ENCODE assay signal across 1 cellular context in genomic region chr10:132320776-132321469, GRCh38.
TF ChIP-seq lines count a peak whose summit lies in the region.

No MANE protein-coding gene starts in this region.

TF ChIP-seq in HepG2, 621 proteins besides CTCF, POLR2A, EP300 and RAD21:
- TF ChIP-seq KIAA2018 (CRISPR knock-in tag; IDR thresholded peaks at IDR 0.05; ENCODE audit: borderline replicate concordance) (no peak), ZFP82 (CRISPR knock-in tag; IDR thresholded peaks at IDR 0.05; ENCODE audit: borderline replicate concordance) (no peak), ZFY (CRISPR knock-in tag; IDR thresholded peaks at IDR 0.05) (0 out of 2 replicates have a peak, but pooled peaks have one; percentile 20), KDM5A (IDR thresholded peaks at IDR 0.05; ENCODE audit: borderline replicate concordance, low read length) (no peak), ATF4 (CRISPR knock-in tag; IDR thresholded peaks at IDR 0.05) (no peak), ZNF776 (CRISPR knock-in tag; IDR thresholded peaks at IDR 0.05) (no peak)
TF ChIP-seq in HepG2: peak in this region for 1.
